Comparison of ENCODE assay signal across 8 cellular contexts in genomic region chr7:143380646-143381426, GRCh38. TPM values are rescaled to one million over a fixed set of nuclear protein-coding genes. Genes with fewer than 3 reads are reported as not detected.
DNase-seq lines count a peak whose midpoint lies in the region; ATAC-seq and TF ChIP-seq lines count a peak whose summit lies in the region.

TSS of gene ZYX (plus strand) at chr7:143381345. CDS start at chr7:143381572, 227 bp downstream.

- H3K4me2 ChIP-seq in DND-41 (ENCODE audit: insufficient read depth, low read length) (peak within 1 kb of the TSS; percentile 100), neural cell (ENCODE audit: low read length) (peak within 1 kb of the TSS; percentile 86)

- H3K4me3 ChIP-seq in DND-41 (ENCODE audit: low read depth in 1 of 2, low read length in 2 of 2) (peak within 1 kb of the TSS; percentile 68 to 93), fibroblast of the aortic adventitia (ENCODE audit: low read depth, low read length) (peak within 1 kb of the TSS; percentile 84), neural cell (ENCODE audit: low read length) (peak within 1 kb of the TSS; percentile 100), stomach (peak within 1 kb of the TSS; percentile 78 to 100 (median 96))

- H3K4me1 ChIP-seq in DND-41 (ENCODE audit: insufficient read depth, low read length): peaks cover 29% of the 10 kb centered on the region
- peaks cover 27 to 75% (median 49%) of the 10 kb centered on the region in 4 donors for H3K4me1 ChIP-seq in stomach

- ATAC-seq in DND-41 (ENCODE audit: insufficient read depth, low read depth) (peak; percentile 73), GM21737 (IDR thresholded peaks at IDR 0.05; ENCODE audit: unreplicated experiment) (peak; percentile 74)

- H4K20me1 ChIP-seq in DND-41 (ENCODE audit: insufficient read depth, low read length) (no peaks in the 10 kb centered on the region), neural cell (ENCODE audit: insufficient read depth) (no peaks in the 10 kb centered on the region)

- no peaks in the 10 kb centered on the region for H3K9me2 ChIP-seq in neural cell (ENCODE audit: insufficient read depth, low read length)

- peak in 2 of 4 donors; percentile 58 to 70 for TF ChIP-seq POLR2A in stomach (IDR thresholded peaks at IDR 0.05)

- intact Hi-C loops in stomach (cut with DNase I; ENCODE audit: low total_unique reads): no loop called here

- DNase-seq in DND-41 (peak; percentile 75), KG1 (lab: John Stamatoyannopoulos, UW) (peak; percentile 33), SHP77 treated with DMSO at 0.1 percent for 48 hours (lab: John Stamatoyannopoulos, UW) (peak; percentile 18), fibroblast of the aortic adventitia (ENCODE audit: low read depth) (peak; percentile 93), stomach (peak; percentile 93)
- peak; percentile 95 for DNase-seq in activated effector memory CD4-positive, alpha-beta T cell treated with anti-CD3 and anti-CD28 coated beads, Interleukin-2, amount 50 U/mL, for 16 hours

- H3K27ac ChIP-seq in DND-41 (ENCODE audit: low read length) (peak within 1 kb of the TSS; percentile 20; the same call in 1 of the 2 replicates), neural cell (ENCODE audit: low read length) (peak within 1 kb of the TSS; percentile 85), stomach (peak within 1 kb of the TSS; percentile 97 to 100 (median 99))

- TF ChIP-seq CTCF in DND-41 (IDR thresholded peaks at IDR 0.05; ENCODE audit: borderline replicate concordance, extremely low read depth, low read length, poor library complexity, severe bottlenecking): no peak
- TF ChIP-seq CTCF in fibroblast of the aortic adventitia (IDR thresholded peaks at IDR 0.05; ENCODE audit: insufficient read depth, low read length): no peak
- no peak for TF ChIP-seq CTCF in neural cell (IDR thresholded peaks at IDR 0.05; ENCODE audit: poor library complexity, severe bottlenecking)
- TF ChIP-seq CTCF in stomach (IDR thresholded peaks at IDR 0.05): no peak

- WGBS in stomach, 5 donors: 0 to 1% (median 0%) methylated on average over 6 to 70 of the region's 72 CpGs

- H2AFZ ChIP-seq in DND-41 (ENCODE audit: low read depth, low read length) (peak within 1 kb of the TSS; percentile 98), neural cell (ENCODE audit: low read depth, low read length) (peak within 1 kb of the TSS; percentile 91)

- no peak for TF ChIP-seq RAD21 in neural cell (conservative IDR thresholded peaks at IDR 0.05)

- peak within 1 kb of the TSS; percentile 89 for H3K9ac ChIP-seq in DND-41 (ENCODE audit: low read depth, low read length)
- peak within 1 kb of the TSS; percentile 100 for H3K9ac ChIP-seq in neural cell (ENCODE audit: low read length)

- H3K27me3 ChIP-seq in DND-41 (ENCODE audit: insufficient read depth, low read length, poor library complexity) (no peaks in the 10 kb centered on the region), neural cell (ENCODE audit: insufficient read depth, low read depth, low read length) (no peaks in the 10 kb centered on the region), stomach (no peaks in the 10 kb centered on the region)

- TF ChIP-seq EP300 in neural cell (conservative IDR thresholded peaks at IDR 0.05; ENCODE audit: poor library complexity, severe bottlenecking) (peak; percentile 23), stomach (IDR thresholded peaks at IDR 0.05) (no peak)

- H3F3A ChIP-seq in neural cell (ENCODE audit: insufficient read depth, low read length, poor library complexity, severe bottlenecking): no peaks in the 10 kb centered on the region

- H3K36me3 ChIP-seq in DND-41 (ENCODE audit: insufficient read depth, low read length) (no peaks in the 10 kb centered on the region), neural cell (ENCODE audit: insufficient read depth, low read length) (no peaks in the 10 kb centered on the region), stomach (peaks cover 0 to 21% (median 0%) of the 10 kb centered on the region in 4 donors)

- no peaks in the 10 kb centered on the region for H3K79me2 ChIP-seq in DND-41 (ENCODE audit: insufficient read depth, low read length)
- peaks cover 6% of the 10 kb centered on the region for H3K79me2 ChIP-seq in neural cell (replicated peaks; ENCODE audit: insufficient read depth, low read length)

- H3K9me3 ChIP-seq in DND-41 (ENCODE audit: insufficient read depth, low read length, severe bottlenecking) (no peaks in the 10 kb centered on the region), neural cell (ENCODE audit: low read length) (no peaks in the 10 kb centered on the region), stomach (no peaks in the 10 kb centered on the region)

TF ChIP-seq in neural cell, 6 proteins besides CTCF, POLR2A, EP300 and RAD21:
- TF ChIP-seq POLR2AphosphoS5 (IDR thresholded peaks at IDR 0.05): peak; percentile 78
- TF ChIP-seq REST (IDR thresholded peaks at IDR 0.05; ENCODE audit: borderline replicate concordance): no peak
- peak; percentile 21 for TF ChIP-seq TAF1 (IDR thresholded peaks at IDR 0.05; ENCODE audit: low read depth)
TF ChIP-seq in neural cell: peak in this region for 2.

RNA-seq across cellular contexts. Expression of gene ZYX, which starts in this region (rescaled TPM):
- 41.6 and 48.4 TPM in 2 replicates for total RNA-seq in fibroblast of the aortic adventitia (ENCODE audit: low replicate concordance)
- 10.0 and 15.8 TPM in 2 replicates for polyA plus RNA-seq in neural cell
- polyA minus RNA-seq in neural cell: 11.2 and 12.2 TPM in 2 replicates
- total RNA-seq in stomach: 100 to 1,000 TPM in 1 of 5 donors, 10 to 100 TPM in 4; 20.6 to 102 (median 64.0) TPM
- 10 to 100 TPM; 73.4 to 79.2 (median 74.1) TPM for polyA plus RNA-seq in stomach

Comparison
In these comparisons a context has a peak if more than half of its experiments do, and no peak if none do; other contexts are left out.
1. Peak in every context shown above with its lines: DNase-seq, ATAC-seq, H3K4me3 ChIP-seq and H3K27ac ChIP-seq.
2. DNase-seq: peak in every context shown above with its lines; median percentile 95 in activated effector memory CD4-positive, alpha-beta T cell treated with anti-CD3 and anti-CD28 coated beads, Interleukin-2, amount 50 U/mL, for 16 hours; 93 in fibroblast of the aortic adventitia; 93 in stomach; 75 in DND-41; 33 in KG1; 18 in SHP77 treated with DMSO at 0.1 percent for 48 hours.
3. H3K27ac ChIP-seq: peak in every context shown above with its lines; median percentile 99 in stomach; 85 in neural cell; 20 in DND-41.